ENCODE assay signal across 11 cellular contexts in genomic region chr2:96771792-96772618, GRCh38. TPM values are rescaled to one million over a fixed set of nuclear protein-coding genes. Genes with fewer than 3 reads are reported as not detected.
DNase-seq lines count a peak whose midpoint lies in the region; ATAC-seq and TF ChIP-seq lines count a peak whose summit lies in the region.
"Had no signal": no experiment of that assay in that cellular context is flagged by ENCODE, and none has a peak within 500 bp of the region (broad histone marks: within the 10 kb centered on the region; RNA-seq: fewer than 3 reads in every experiment).

No MANE protein-coding gene starts in this region.

- H3K27me3 ChIP-seq in breast epithelium = no peaks in the 10 kb centered on the region

- no peaks in the 10 kb centered on the region for H3K9me3 Mint-ChIP-seq in MCF 10A (ENCODE audit: unreplicated experiment)
- H3K9me3 Mint-ChIP-seq in memory B cell = peaks cover 3% of the 10 kb centered on the region
- no peaks in the 10 kb centered on the region for H3K9me3 Mint-ChIP-seq in activated CD4-positive, alpha-beta memory T cell treated with anti-CD3 and anti-CD28 coated beads, Interleukin-2, amount 10 ng/mL, durations not matched to agents 7 days and 5 days
- H3K9me3 Mint-ChIP-seq: HFFc6 had no signal

- H3K36me3 Mint-ChIP-seq in MCF 10A (ENCODE audit: insufficient read depth, unreplicated experiment) (peaks cover 4% of the 10 kb centered on the region), T-helper 17 cell (ENCODE audit: low read depth) (no peaks in the 10 kb centered on the region), memory B cell (peaks cover 3% of the 10 kb centered on the region)
- H3K36me3 Mint-ChIP-seq in activated CD4-positive, alpha-beta memory T cell treated with anti-CD3 and anti-CD28 coated beads, Interleukin-2, amount 10 ng/mL, durations not matched to agents 7 days and 5 days (ENCODE audit: low read depth) = peaks cover 3% of the 10 kb centered on the region

- no peaks in the 10 kb centered on the region for H3K4me1 Mint-ChIP-seq in MCF 10A (ENCODE audit: insufficient read depth, unreplicated experiment)
- peaks cover 32% of the 10 kb centered on the region for H3K4me1 Mint-ChIP-seq in T-helper 17 cell
- peaks cover 54% of the 10 kb centered on the region for H3K4me1 Mint-ChIP-seq in memory B cell
- peaks cover 30% of the 10 kb centered on the region for H3K4me1 Mint-ChIP-seq in activated CD4-positive, alpha-beta memory T cell treated with anti-CD3 and anti-CD28 coated beads, Interleukin-2, amount 10 ng/mL, durations not matched to agents 7 days and 5 days

- peak overlapping the region in 1 of 2 donors; percentile 38 for H3K27ac ChIP-seq in breast epithelium

- no peak for TF ChIP-seq POLR2A in breast epithelium (IDR thresholded peaks at IDR 0.05)

- no peak overlapping the region for H3K4me3 ChIP-seq in breast epithelium

- ATAC-seq in T-helper 17 cell = no peak
- no peak for ATAC-seq in memory B cell (ENCODE audit: low read depth)
- ATAC-seq: sciatic nerve had no signal

- H3K36me3 ChIP-seq in breast epithelium = no peaks in the 10 kb centered on the region

- DNase-seq in breast epithelium (ENCODE audit: low spot score in 2 of 2) = peak; percentile 44 to 81
- no peak for DNase-seq in MCF 10A (ENCODE audit: unreplicated experiment)
- DNase-seq in T-helper 17 cell = no peak
- no peak for DNase-seq in memory B cell (ENCODE audit: low spot score in 2 of 2)
- DNase-seq in NCI-H187 treated with DMSO at 0.1 percent for 48 hours (lab: John Stamatoyannopoulos, UW) = no peak
- DNase-seq in HK-2 (ENCODE audit: unreplicated experiment) = no peak
- no peak for DNase-seq in NCI-H2227 treated with DMSO at 0.1 percent for 48 hours (lab: John Stamatoyannopoulos, UW)
- no peak for DNase-seq in activated CD4-positive, alpha-beta memory T cell treated with anti-CD3 and anti-CD28 coated beads, Interleukin-2, amount 10 ng/mL, durations not matched to agents 7 days and 5 days
- DNase-seq: central memory CD4-positive, alpha-beta T cell; HFFc6 had no signal

- POLR2A ChIA-PET in MCF 10A (lab: Yijun Ruan, JAX) = no interaction called here
- POLR2A ChIA-PET in activated CD4-positive, alpha-beta memory T cell treated with anti-CD3 and anti-CD28 coated beads, Interleukin-2, amount 10 ng/mL, durations not matched to agents 7 days and 5 days (lab: Charles Lee) = no interaction called here

- no peak overlapping the region for H3K4me3 Mint-ChIP-seq in MCF 10A (ENCODE audit: unreplicated experiment)
- peak overlapping the region; percentile 91 for H3K4me3 Mint-ChIP-seq in T-helper 17 cell
- H3K4me3 Mint-ChIP-seq in memory B cell = peak overlapping the region; percentile 6
- H3K4me3 Mint-ChIP-seq in activated CD4-positive, alpha-beta memory T cell treated with anti-CD3 and anti-CD28 coated beads, Interleukin-2, amount 10 ng/mL, durations not matched to agents 7 days and 5 days = no peak overlapping the region
- H3K4me3 Mint-ChIP-seq: HFFc6 had no signal

- no TSS peak for BruUV-seq in MCF 10A (replicated peaks; lab: Mats Ljungman, UMichigan)

- H3K27me3 Mint-ChIP-seq in MCF 10A (ENCODE audit: insufficient read depth, unreplicated experiment) = no peaks in the 10 kb centered on the region
- H3K27me3 Mint-ChIP-seq in T-helper 17 cell = no peaks in the 10 kb centered on the region
- H3K27me3 Mint-ChIP-seq in memory B cell = no peaks in the 10 kb centered on the region
- no peaks in the 10 kb centered on the region for H3K27me3 Mint-ChIP-seq in activated CD4-positive, alpha-beta memory T cell treated with anti-CD3 and anti-CD28 coated beads, Interleukin-2, amount 10 ng/mL, durations not matched to agents 7 days and 5 days

- H3K9me3 ChIP-seq in breast epithelium (no peaks in the 10 kb centered on the region), T-helper 17 cell (ENCODE audit: control insufficient read depth, low read length, poor library complexity, severe bottlenecking) (no peaks in the 10 kb centered on the region)

- TF ChIP-seq CTCF in breast epithelium (IDR thresholded peaks at IDR 0.05) (peak in 2 of 3 donors; percentile 36 to 38), MCF 10A (IDR thresholded peaks at IDR 0.05; ENCODE audit: unreplicated experiment) (no peak)

- H3K27ac Mint-ChIP-seq in MCF 10A (ENCODE audit: low read depth, unreplicated experiment) (no peak overlapping the region), T-helper 17 cell (peak overlapping the region; percentile 95), memory B cell (peak overlapping the region; percentile 6)
- no peak overlapping the region for H3K27ac Mint-ChIP-seq in activated CD4-positive, alpha-beta memory T cell treated with anti-CD3 and anti-CD28 coated beads, Interleukin-2, amount 10 ng/mL, durations not matched to agents 7 days and 5 days
- H3K27ac Mint-ChIP-seq: HFFc6 had no signal

- peaks cover 0 to 19% of the 10 kb centered on the region in 2 donors for H3K4me1 ChIP-seq in breast epithelium

- CTCF ChIA-PET in MCF 10A (lab: Yijun Ruan, JAX) = no interaction called here
- CTCF ChIA-PET in activated CD4-positive, alpha-beta memory T cell treated with anti-CD3 and anti-CD28 coated beads, Interleukin-2, amount 10 ng/mL, durations not matched to agents 7 days and 5 days (lab: Charles Lee) = no interaction called here

- intact Hi-C loops in breast epithelium (cut with DNase I; ENCODE audit: low total_unique reads) = loop anchor here (5.0 kb wide), 1 partner anchor 190 kb away; no protein-coding TSS in a partner anchor
- intact Hi-C loops in MCF 10A (cut with micrococcal nuclease) = no loop called here

RNA-seq across cellular contexts. Expression of gene CNNM4, which starts 11.3 kb away (rescaled TPM):
- total RNA-seq in breast epithelium (10 to 100 TPM in 1 of 3 donors, 1 to 10 TPM in 2; 2.7 to 12.1 (median 9.5) TPM), MCF 10A (2022) (5.0 and 6.3 TPM in 2 replicates), T-helper 17 cell (1 to 10 TPM; 6.4 to 8.1 TPM)
- total RNA-seq in activated CD4-positive, alpha-beta memory T cell treated with anti-CD3 and anti-CD28 coated beads, Interleukin-2, amount 10 ng/mL, durations not matched to agents 7 days and 5 days = 1 to 10 TPM; 8.6 to 9.4 TPM

RNA-seq across cellular contexts. Expression of gene LMAN2L, which starts 32.1 kb away (rescaled TPM):
- total RNA-seq in breast epithelium (10 to 100 TPM; 21.9 to 39.8 (median 24.3) TPM), MCF 10A (2022) (6.5 and 7.1 TPM in 2 replicates), T-helper 17 cell (1 to 10 TPM; 3.6 to 7.1 TPM)
- total RNA-seq in activated CD4-positive, alpha-beta memory T cell treated with anti-CD3 and anti-CD28 coated beads, Interleukin-2, amount 10 ng/mL, durations not matched to agents 7 days and 5 days = 10 to 100 TPM; 10.8 to 12.2 TPM

RNA-seq across cellular contexts. Expression of gene CNNM3, which starts 44.1 kb away (rescaled TPM):
- total RNA-seq in breast epithelium (10 to 100 TPM in 2 of 3 donors, 1 to 10 TPM in 1; 7.5 to 13.8 (median 11.8) TPM), MCF 10A (2022) (9.1 and 9.9 TPM in 2 replicates), T-helper 17 cell (10 to 100 TPM; 30.8 to 39.5 TPM)
- total RNA-seq in activated CD4-positive, alpha-beta memory T cell treated with anti-CD3 and anti-CD28 coated beads, Interleukin-2, amount 10 ng/mL, durations not matched to agents 7 days and 5 days = 10 to 100 TPM; 26.6 to 28.5 TPM

Comparison
In these comparisons a context has a peak if more than half of its experiments do, and no peak if none do; other contexts are left out.
1. DNase-seq: peak in breast epithelium (2 of 2); none in MCF 10A (single experiment), T-helper 17 cell (0 of 3), memory B cell (0 of 2), NCI-H187 treated with DMSO at 0.1 percent for 48 hours (single experiment), HK-2 (single experiment), NCI-H2227 treated with DMSO at 0.1 percent for 48 hours (single experiment) and activated CD4-positive, alpha-beta memory T cell treated with anti-CD3 and anti-CD28 coated beads, Interleukin-2, amount 10 ng/mL, durations not matched to agents 7 days and 5 days (single experiment).
2. H3K27ac Mint-ChIP-seq: peak in T-helper 17 cell (single experiment) and memory B cell (single experiment); none in MCF 10A (single experiment) and activated CD4-positive, alpha-beta memory T cell treated with anti-CD3 and anti-CD28 coated beads, Interleukin-2, amount 10 ng/mL, durations not matched to agents 7 days and 5 days (single experiment).
3. H3K4me3 Mint-ChIP-seq: peak in T-helper 17 cell (single experiment) and memory B cell (single experiment); none in MCF 10A (single experiment) and activated CD4-positive, alpha-beta memory T cell treated with anti-CD3 and anti-CD28 coated beads, Interleukin-2, amount 10 ng/mL, durations not matched to agents 7 days and 5 days (single experiment).